In the genomic region with DNA sequence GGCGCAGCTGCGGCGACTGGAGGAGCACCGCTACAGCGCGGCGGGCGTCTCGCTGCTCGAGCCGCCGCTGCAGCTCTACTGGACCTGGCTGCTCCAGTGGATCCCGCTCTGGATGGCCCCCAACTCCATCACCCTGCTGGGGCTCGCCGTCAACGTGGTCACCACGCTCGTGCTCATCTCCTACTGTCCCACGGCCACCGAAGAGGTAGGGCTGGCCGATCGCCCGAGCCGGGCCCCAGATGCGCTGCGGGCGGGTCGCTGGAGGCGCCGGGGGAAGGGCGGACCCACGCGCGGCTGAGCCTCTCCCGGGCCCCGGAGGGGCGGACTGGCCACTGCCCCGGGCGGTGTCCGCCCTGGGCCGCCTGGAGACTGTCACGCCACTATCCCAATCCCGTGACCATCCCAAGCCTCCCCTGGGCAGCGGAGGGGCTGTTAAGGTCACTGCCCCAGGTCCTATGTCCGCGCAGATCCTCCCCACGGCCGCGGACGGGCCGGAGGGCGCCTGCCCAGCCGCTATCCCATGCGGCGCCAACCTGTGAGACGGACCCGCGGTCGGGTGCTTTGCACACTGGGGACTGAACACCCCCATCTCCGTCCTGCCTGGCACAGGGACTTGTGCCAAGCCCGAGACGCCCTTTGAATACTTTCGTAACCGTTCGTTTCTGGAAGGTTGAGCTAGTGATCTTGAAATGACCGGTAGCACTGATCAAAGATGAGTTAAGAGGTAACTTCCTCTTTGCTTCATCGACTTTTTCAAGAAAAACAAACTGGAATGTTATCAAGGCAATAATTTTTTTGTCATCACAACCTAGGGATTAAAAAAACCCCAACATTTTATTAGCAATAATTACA, we compare ENCODE assay signal across 1 cellular context.
TF ChIP-seq lines count a peak whose summit lies in the region.

No MANE protein-coding gene starts in this region.

TF ChIP-seq in HepG2, 621 proteins besides CTCF, POLR2A, EP300 and RAD21 (continued from another document and continues in another):
- TF ChIP-seq KDM5B (CRISPR knock-in tag; IDR thresholded peaks at IDR 0.05; ENCODE audit: borderline replicate concordance) (peak; percentile 42; the same call in 1 of the 2 replicates), TCF12 (IDR thresholded peaks at IDR 0.05) (no peak), TCF12 (CRISPR knock-in tag; IDR thresholded peaks at IDR 0.05) (no peak; the same call in 1 of the 2 replicates), SAFB2 (CRISPR knock-in tag; IDR thresholded peaks at IDR 0.05; ENCODE audit: borderline replicate concordance, low read depth) (no peak), ZNF678 (CRISPR knock-in tag; IDR thresholded peaks at IDR 0.05) (no peak), ZNF589 (CRISPR knock-in tag; conservative IDR thresholded peaks at IDR 0.05) (no peak), RFX5 (IDR thresholded peaks at IDR 0.05; ENCODE audit: low read depth, low read length) (no peak), PAWR (CRISPR knock-in tag; IDR thresholded peaks at IDR 0.05; ENCODE audit: borderline replicate concordance) (no peak), EHMT2 (IDR thresholded peaks at IDR 0.05; ENCODE audit: borderline replicate concordance, low read depth, low read length) (no peak), SCMH1 (CRISPR knock-in tag; IDR thresholded peaks at IDR 0.05; ENCODE audit: borderline replicate concordance) (no peak), KLF6 (CRISPR knock-in tag; IDR thresholded peaks at IDR 0.05) (no peak), RORA (CRISPR knock-in tag; IDR thresholded peaks at IDR 0.05) (no peak), TAF1 (CRISPR knock-in tag; IDR thresholded peaks at IDR 0.05) (peak; percentile 59), ZNF788 (CRISPR knock-in tag; IDR thresholded peaks at IDR 0.05; ENCODE audit: borderline replicate concordance) (peak; percentile 47; the same call in 1 of the 2 replicates), CBFB (CRISPR knock-in tag; IDR thresholded peaks at IDR 0.05) (no peak), MIXL1 (CRISPR knock-in tag; IDR thresholded peaks at IDR 0.05) (no peak), ZNF235 (CRISPR knock-in tag; IDR thresholded peaks at IDR 0.05; ENCODE audit: borderline replicate concordance) (no peak), ZNF446 (CRISPR knock-in tag; IDR thresholded peaks at IDR 0.05) (0 out of 2 replicates have a peak, but pooled peaks have one; percentile 66), ZNF569 (CRISPR knock-in tag; IDR thresholded peaks at IDR 0.05; ENCODE audit: borderline replicate concordance) (no peak), MXD4 (CRISPR knock-in tag; IDR thresholded peaks at IDR 0.05) (peak; percentile 40; the same call in 1 of the 2 replicates), GATAD1 (CRISPR knock-in tag; IDR thresholded peaks at IDR 0.05) (no peak)
- TF ChIP-seq, protein P1, sequence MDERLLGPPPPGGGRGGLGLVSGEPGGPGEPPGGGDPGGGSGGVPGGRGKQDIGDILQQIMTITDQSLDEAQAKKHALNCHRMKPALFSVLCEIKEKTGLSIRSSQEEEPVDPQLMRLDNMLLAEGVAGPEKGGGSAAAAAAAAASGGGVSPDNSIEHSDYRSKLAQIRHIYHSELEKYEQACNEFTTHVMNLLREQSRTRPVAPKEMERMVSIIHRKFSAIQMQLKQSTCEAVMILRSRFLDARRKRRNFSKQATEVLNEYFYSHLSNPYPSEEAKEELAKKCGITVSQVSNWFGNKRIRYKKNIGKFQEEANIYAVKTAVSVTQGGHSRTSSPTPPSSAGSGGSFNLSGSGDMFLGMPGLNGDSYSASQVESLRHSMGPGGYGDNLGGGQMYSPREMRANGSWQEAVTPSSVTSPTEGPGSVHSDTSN (CRISPR knock-in tag; IDR thresholded peaks at IDR 0.05), result no peak
- TF ChIP-seq, protein P2, sequence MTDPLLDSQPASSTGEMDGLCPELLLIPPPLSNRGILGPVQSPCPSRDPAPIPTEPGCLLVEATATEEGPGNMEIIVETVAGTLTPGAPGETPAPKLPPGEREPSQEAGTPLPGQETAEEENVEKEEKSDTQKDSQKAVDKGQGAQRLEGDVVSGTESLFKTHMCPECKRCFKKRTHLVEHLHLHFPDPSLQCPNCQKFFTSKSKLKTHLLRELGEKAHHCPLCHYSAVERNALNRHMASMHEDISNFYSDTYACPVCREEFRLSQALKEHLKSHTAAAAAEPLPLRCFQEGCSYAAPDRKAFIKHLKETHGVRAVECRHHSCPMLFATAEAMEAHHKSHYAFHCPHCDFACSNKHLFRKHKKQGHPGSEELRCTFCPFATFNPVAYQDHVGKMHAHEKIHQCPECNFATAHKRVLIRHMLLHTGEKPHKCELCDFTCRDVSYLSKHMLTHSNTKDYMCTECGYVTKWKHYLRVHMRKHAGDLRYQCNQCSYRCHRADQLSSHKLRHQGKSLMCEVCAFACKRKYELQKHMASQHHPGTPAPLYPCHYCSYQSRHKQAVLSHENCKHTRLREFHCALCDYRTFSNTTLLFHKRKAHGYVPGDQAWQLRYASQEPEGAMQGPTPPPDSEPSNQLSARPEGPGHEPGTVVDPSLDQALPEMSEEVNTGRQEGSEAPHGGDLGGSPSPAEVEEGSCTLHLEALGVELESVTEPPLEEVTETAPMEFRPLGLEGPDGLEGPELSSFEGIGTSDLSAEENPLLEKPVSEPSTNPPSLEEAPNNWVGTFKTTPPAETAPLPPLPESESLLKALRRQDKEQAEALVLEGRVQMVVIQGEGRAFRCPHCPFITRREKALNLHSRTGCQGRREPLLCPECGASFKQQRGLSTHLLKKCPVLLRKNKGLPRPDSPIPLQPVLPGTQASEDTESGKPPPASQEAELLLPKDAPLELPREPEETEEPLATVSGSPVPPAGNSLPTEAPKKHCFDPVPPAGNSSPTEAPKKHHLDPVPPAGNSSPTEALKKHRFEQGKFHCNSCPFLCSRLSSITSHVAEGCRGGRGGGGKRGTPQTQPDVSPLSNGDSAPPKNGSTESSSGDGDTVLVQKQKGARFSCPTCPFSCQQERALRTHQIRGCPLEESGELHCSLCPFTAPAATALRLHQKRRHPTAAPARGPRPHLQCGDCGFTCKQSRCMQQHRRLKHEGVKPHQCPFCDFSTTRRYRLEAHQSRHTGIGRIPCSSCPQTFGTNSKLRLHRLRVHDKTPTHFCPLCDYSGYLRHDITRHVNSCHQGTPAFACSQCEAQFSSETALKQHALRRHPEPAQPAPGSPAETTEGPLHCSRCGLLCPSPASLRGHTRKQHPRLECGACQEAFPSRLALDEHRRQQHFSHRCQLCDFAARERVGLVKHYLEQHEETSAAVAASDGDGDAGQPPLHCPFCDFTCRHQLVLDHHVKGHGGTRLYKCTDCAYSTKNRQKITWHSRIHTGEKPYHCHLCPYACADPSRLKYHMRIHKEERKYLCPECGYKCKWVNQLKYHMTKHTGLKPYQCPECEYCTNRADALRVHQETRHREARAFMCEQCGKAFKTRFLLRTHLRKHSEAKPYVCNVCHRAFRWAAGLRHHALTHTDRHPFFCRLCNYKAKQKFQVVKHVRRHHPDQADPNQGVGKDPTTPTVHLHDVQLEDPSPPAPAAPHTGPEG (CRISPR knock-in tag; IDR thresholded peaks at IDR 0.05), result no peak
- TF ChIP-seq, protein P3, sequence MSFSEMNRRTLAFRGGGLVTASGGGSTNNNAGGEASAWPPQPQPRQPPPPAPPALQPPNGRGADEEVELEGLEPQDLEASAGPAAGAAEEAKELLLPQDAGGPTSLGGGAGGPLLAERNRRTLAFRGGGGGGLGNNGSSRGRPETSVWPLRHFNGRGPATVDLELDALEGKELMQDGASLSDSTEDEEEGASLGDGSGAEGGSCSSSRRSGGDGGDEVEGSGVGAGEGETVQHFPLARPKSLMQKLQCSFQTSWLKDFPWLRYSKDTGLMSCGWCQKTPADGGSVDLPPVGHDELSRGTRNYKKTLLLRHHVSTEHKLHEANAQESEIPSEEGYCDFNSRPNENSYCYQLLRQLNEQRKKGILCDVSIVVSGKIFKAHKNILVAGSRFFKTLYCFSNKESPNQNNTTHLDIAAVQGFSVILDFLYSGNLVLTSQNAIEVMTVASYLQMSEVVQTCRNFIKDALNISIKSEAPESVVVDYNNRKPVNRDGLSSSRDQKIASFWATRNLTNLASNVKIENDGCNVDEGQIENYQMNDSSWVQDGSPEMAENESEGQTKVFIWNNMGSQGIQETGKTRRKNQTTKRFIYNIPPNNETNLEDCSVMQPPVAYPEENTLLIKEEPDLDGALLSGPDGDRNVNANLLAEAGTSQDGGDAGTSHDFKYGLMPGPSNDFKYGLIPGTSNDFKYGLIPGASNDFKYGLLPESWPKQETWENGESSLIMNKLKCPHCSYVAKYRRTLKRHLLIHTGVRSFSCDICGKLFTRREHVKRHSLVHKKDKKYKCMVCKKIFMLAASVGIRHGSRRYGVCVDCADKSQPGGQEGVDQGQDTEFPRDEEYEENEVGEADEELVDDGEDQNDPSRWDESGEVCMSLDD (CRISPR knock-in tag; IDR thresholded peaks at IDR 0.05; ENCODE audit: borderline replicate concordance), result no peak
- TF ChIP-seq, protein P4, sequence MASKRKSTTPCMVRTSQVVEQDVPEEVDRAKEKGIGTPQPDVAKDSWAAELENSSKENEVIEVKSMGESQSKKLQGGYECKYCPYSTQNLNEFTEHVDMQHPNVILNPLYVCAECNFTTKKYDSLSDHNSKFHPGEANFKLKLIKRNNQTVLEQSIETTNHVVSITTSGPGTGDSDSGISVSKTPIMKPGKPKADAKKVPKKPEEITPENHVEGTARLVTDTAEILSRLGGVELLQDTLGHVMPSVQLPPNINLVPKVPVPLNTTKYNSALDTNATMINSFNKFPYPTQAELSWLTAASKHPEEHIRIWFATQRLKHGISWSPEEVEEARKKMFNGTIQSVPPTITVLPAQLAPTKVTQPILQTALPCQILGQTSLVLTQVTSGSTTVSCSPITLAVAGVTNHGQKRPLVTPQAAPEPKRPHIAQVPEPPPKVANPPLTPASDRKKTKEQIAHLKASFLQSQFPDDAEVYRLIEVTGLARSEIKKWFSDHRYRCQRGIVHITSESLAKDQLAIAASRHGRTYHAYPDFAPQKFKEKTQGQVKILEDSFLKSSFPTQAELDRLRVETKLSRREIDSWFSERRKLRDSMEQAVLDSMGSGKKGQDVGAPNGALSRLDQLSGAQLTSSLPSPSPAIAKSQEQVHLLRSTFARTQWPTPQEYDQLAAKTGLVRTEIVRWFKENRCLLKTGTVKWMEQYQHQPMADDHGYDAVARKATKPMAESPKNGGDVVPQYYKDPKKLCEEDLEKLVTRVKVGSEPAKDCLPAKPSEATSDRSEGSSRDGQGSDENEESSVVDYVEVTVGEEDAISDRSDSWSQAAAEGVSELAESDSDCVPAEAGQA (IDR thresholded peaks at IDR 0.05; ENCODE audit: low read depth), result no peak
- TF ChIP-seq, protein P4 (CRISPR knock-in tag; IDR thresholded peaks at IDR 0.05; ENCODE audit: borderline replicate concordance), result no peak
- TF ChIP-seq, protein P5, sequence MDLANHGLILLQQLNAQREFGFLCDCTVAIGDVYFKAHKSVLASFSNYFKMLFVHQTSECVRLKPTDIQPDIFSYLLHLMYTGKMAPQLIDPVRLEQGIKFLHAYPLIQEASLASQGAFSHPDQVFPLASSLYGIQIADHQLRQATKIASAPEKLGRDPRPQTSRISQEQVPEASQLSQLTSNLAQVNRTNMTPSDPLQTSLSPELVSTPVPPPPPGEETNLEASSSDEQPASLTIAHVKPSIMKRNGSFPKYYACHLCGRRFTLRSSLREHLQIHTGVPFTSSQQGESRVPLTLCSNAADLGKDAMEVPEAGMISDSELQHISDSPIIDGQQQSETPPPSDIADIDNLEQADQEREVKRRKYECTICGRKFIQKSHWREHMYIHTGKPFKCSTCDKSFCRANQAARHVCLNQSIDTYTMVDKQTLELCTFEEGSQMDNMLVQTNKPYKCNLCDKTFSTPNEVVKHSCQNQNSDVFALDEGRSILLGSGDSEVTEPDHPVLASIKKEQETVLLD (CRISPR knock-in tag; IDR thresholded peaks at IDR 0.05; ENCODE audit: low read depth), result no peak
- TF ChIP-seq, protein P6, sequence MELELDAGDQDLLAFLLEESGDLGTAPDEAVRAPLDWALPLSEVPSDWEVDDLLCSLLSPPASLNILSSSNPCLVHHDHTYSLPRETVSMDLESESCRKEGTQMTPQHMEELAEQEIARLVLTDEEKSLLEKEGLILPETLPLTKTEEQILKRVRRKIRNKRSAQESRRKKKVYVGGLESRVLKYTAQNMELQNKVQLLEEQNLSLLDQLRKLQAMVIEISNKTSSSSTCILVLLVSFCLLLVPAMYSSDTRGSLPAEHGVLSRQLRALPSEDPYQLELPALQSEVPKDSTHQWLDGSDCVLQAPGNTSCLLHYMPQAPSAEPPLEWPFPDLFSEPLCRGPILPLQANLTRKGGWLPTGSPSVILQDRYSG (CRISPR knock-in tag; IDR thresholded peaks at IDR 0.05), result no peak
- TF ChIP-seq, protein P7, sequence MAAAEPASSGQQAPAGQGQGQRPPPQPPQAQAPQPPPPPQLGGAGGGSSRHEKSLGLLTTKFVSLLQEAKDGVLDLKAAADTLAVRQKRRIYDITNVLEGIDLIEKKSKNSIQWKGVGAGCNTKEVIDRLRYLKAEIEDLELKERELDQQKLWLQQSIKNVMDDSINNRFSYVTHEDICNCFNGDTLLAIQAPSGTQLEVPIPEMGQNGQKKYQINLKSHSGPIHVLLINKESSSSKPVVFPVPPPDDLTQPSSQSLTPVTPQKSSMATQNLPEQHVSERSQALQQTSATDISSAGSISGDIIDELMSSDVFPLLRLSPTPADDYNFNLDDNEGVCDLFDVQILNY (CRISPR knock-in tag; conservative IDR thresholded peaks at IDR 0.05), result no peak
